8 cellular contexts compared by ENCODE assay signal in the genomic region with DNA sequence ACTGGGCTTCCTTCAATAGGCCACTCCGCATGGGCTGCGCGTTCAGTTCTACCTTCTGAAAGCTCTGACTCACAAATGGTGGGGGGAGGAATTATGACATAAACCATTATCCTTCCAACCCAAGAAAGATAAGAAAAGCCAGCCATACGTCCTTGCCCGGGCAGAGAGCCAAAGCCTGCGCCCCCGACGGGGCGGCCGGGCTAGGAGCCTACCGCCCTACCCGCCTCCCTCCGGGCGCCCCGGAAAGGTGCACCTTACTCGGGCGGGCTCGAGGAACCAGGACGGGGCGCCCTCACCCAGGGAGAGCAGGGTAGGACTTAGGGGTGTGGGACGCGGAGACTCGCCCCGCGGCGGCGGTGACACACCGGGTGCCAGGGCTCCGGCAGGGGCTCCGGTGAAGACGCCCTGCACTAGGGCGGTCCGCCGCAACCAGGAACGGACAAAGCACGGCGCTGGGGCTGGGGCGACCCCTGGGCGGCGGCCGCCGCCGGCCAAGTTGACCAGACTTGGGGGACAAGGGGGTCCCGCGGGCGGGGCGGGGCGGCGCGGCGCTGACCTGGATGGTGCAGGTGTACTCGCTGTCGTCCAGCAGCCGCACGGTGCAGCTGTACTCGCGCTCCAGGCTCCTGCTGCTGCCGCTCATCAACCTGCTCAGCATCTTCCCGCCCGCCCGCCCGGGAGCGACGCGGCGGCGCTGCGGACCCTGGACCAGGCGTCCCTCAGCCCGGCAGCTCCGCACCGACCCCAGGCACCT. TPM values are rescaled to one million over a fixed set of nuclear protein-coding genes. Genes with fewer than 3 reads are reported as not detected.
A peak's percentile ranks its signal among the peaks of the same experiment; 100 is the strongest.
DNase-seq lines count a peak whose midpoint lies in the region; ATAC-seq and TF ChIP-seq lines count a peak whose summit lies in the region.

No MANE protein-coding gene starts in this region.

- no peaks in the 10 kb centered on the region for H3K9me2 ChIP-seq in hepatocyte (replicated peaks; ENCODE audit: insufficient read depth)

- H3K36me3 ChIP-seq in A673 (ENCODE audit: insufficient read depth, low read length, poor library complexity, severe bottlenecking) (no peaks in the 10 kb centered on the region), hepatocyte (replicated peaks; ENCODE audit: insufficient read depth, low read depth) (no peaks in the 10 kb centered on the region), gastrocnemius medialis (no peaks in the 10 kb centered on the region)

- WGBS in hepatocyte (ENCODE audit: low lambda C conversion rate, missing lambda C conversion rate): 1% methylated on average over 42 of the region's 72 CpGs

- H3K27me3 ChIP-seq in A673 (replicated peaks; ENCODE audit: insufficient read depth, low read depth, low read length, poor library complexity) (peaks cover 6% of the 10 kb centered on the region), hepatocyte (peaks cover 16% of the 10 kb centered on the region), gastrocnemius medialis (peaks cover 39 to 65% (median 50%) of the 10 kb centered on the region in 3 donors)

- no peak for TF ChIP-seq POLR2A in gastrocnemius medialis (IDR thresholded peaks at IDR 0.05)

- DNase-seq in A673 (ENCODE audit: low spot score) (peak; percentile 65), hepatocyte (ENCODE audit: low spot score) (peak; percentile 73), gastrocnemius medialis (no peak)

- CTCF ChIA-PET in A673 (lab: Charles Lee): interaction anchor here (0.6 to 0.9 kb wide), 3 partner anchors 255 to 1265 kb away, joined by 3 to 7 read pairs (median 4); a partner anchor contains a TSS

- H3K4me1 ChIP-seq in A673 (ENCODE audit: insufficient read depth, low read length, poor library complexity, severe bottlenecking) (peaks cover 11% of the 10 kb centered on the region), hepatocyte (ENCODE audit: insufficient read depth) (no peaks in the 10 kb centered on the region), gastrocnemius medialis (peaks cover 10 to 13% of the 10 kb centered on the region in 2 donors)

- intact Hi-C loops in A673 (cut with micrococcal nuclease; ENCODE audit: unreplicated experiment): no loop called here
- intact Hi-C loops in gastrocnemius medialis (cut with DNase I; ENCODE audit: low total_unique reads): no loop called here

- H4K20me1 ChIP-seq in hepatocyte (ENCODE audit: insufficient read depth, poor library complexity, severe bottlenecking): no peaks in the 10 kb centered on the region

- peak overlapping the region; percentile 62 for H2AFZ ChIP-seq in hepatocyte

- TF ChIP-seq CTCF in A673 (conservative IDR thresholded peaks at IDR 0.05; ENCODE audit: low read depth, low read length) (no peak), hepatocyte (IDR thresholded peaks at IDR 0.05; ENCODE audit: poor library complexity) (no peak), gastrocnemius medialis (IDR thresholded peaks at IDR 0.05 in 4 of 5, conservative IDR thresholded peaks at IDR 0.05 in 1 of 5) (no peak)

- H3K4me2 ChIP-seq in hepatocyte: peak overlapping the region; percentile 93

- peak; percentile 10 for ATAC-seq in GM18870 (IDR thresholded peaks at IDR 0.05; ENCODE audit: unreplicated experiment)
- peak; percentile 26 for ATAC-seq in HG03280 (IDR thresholded peaks at IDR 0.05; ENCODE audit: unreplicated experiment)
- ATAC-seq in SK-N-SH treated with all-trans-retinoic acid at 6 μM for 48 hours: peak; percentile 65
- peak; percentile 11 to 20 for ATAC-seq in gastrocnemius medialis
- ATAC-seq in GM19452 (IDR thresholded peaks at IDR 0.05; ENCODE audit: unreplicated experiment): no peak

- BruUV-seq in A673 (replicated peaks; lab: Mats Ljungman, UMichigan): no TSS peak

- H3K9me3 ChIP-seq in A673 (ENCODE audit: low read depth, low read length, poor library complexity, severe bottlenecking): no peaks in the 10 kb centered on the region
- no peaks in the 10 kb centered on the region for H3K9me3 ChIP-seq in hepatocyte (ENCODE audit: low read depth)
- H3K9me3 ChIP-seq in gastrocnemius medialis: no peaks in the 10 kb centered on the region

- POLR2A ChIA-PET in A673 (lab: Charles Lee; ENCODE audit: low non-redundant PET): no interaction called here

- H3K79me2 ChIP-seq in hepatocyte: peaks cover 11% of the 10 kb centered on the region

- H3K4me3 ChIP-seq in A673 (ENCODE audit: low read depth, low read length, poor library complexity, severe bottlenecking) (peak overlapping the region; percentile 59), hepatocyte (peak overlapping the region; percentile 60), gastrocnemius medialis (peak overlapping the region; percentile 40 to 58 (median 54))

- in situ Hi-C loops in gastrocnemius medialis (cut with MboI; ENCODE audit: low sequenced_read_pairs in 4 of 4): no loop called here

- no peak overlapping the region for H3K27ac ChIP-seq in A673 (ENCODE audit: low read depth, low read length, poor library complexity, severe bottlenecking)
- peak overlapping the region; percentile 70 for H3K27ac ChIP-seq in angular gyrus (ENCODE audit: low read depth, low read length)
- H3K27ac ChIP-seq in hepatocyte: peak overlapping the region; percentile 50
- H3K27ac ChIP-seq in gastrocnemius medialis: no peak overlapping the region

TF ChIP-seq in SK-N-SH treated with all-trans-retinoic acid at 6 μM for 48 hours, 23 proteins besides CTCF, POLR2A, EP300 and RAD21:
- TF ChIP-seq, protein P1, sequence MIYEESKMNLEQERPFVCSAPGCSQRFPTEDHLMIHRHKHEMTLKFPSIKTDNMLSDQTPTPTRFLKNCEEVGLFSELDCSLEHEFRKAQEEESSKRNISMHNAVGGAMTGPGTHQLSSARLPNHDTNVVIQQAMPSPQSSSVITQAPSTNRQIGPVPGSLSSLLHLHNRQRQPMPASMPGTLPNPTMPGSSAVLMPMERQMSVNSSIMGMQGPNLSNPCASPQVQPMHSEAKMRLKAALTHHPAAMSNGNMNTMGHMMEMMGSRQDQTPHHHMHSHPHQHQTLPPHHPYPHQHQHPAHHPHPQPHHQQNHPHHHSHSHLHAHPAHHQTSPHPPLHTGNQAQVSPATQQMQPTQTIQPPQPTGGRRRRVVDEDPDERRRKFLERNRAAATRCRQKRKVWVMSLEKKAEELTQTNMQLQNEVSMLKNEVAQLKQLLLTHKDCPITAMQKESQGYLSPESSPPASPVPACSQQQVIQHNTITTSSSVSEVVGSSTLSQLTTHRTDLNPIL (CRISPR knock-in tag; IDR thresholded peaks at IDR 0.05; ENCODE audit: low read depth): peak; percentile 58
- TF ChIP-seq SNAI2 (CRISPR knock-in tag; IDR thresholded peaks at IDR 0.05) (no peak), ISL1 (CRISPR knock-in tag; IDR thresholded peaks at IDR 0.05) (peak; percentile 33; the same call in 1 of the 2 replicates), TCF4 (CRISPR knock-in tag; IDR thresholded peaks at IDR 0.05; ENCODE audit: borderline replicate concordance) (peak; percentile 47; the same call in 1 of the 2 replicates)
- TF ChIP-seq, protein P2, sequence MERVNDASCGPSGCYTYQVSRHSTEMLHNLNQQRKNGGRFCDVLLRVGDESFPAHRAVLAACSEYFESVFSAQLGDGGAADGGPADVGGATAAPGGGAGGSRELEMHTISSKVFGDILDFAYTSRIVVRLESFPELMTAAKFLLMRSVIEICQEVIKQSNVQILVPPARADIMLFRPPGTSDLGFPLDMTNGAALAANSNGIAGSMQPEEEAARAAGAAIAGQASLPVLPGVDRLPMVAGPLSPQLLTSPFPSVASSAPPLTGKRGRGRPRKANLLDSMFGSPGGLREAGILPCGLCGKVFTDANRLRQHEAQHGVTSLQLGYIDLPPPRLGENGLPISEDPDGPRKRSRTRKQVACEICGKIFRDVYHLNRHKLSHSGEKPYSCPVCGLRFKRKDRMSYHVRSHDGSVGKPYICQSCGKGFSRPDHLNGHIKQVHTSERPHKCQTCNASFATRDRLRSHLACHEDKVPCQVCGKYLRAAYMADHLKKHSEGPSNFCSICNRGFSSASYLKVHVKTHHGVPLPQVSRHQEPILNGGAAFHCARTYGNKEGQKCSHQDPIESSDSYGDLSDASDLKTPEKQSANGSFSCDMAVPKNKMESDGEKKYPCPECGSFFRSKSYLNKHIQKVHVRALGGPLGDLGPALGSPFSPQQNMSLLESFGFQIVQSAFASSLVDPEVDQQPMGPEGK (CRISPR knock-in tag; IDR thresholded peaks at IDR 0.05; ENCODE audit: borderline replicate concordance): peak; percentile 70; the same call in 1 of the 2 replicates
TF ChIP-seq in SK-N-SH treated with all-trans-retinoic acid at 6 μM for 48 hours: peak in this region for 4.

RNA-seq across cellular contexts. Expression of a gene that starts 0.5 kb away (rescaled TPM):
- total RNA-seq in A673 (2021) (2.6 and 3.3 TPM in 2 replicates), hepatocyte (3.3 and 3.8 TPM in 2 replicates), gastrocnemius medialis (under 1 TPM in 1 of 4 donors, not detected in 3; 0.04 TPM)
- 0.51 and 1.1 TPM in 2 replicates for polyA plus RNA-seq in hepatocyte

Comparison
In these comparisons a context has a peak if more than half of its experiments do, and no peak if none do; other contexts are left out.
1. DNase-seq: peak in A673 (single experiment) and hepatocyte (single experiment); none in gastrocnemius medialis (0 of 2).
2. H3K27ac ChIP-seq: peak in angular gyrus (single experiment) and hepatocyte (single experiment); none in A673 (single experiment) and gastrocnemius medialis (0 of 4).
3. Peak in every context shown above with its lines, with median percentiles within 50 percentile points of each other: H3K4me3 ChIP-seq.